In genomic region chr14:49853158-49853477, GRCh38 we compare ENCODE assay signal across 8 cellular contexts. TPM values are rescaled to one million over a fixed set of nuclear protein-coding genes. Genes with fewer than 3 reads are reported as not detected.
DNase-seq lines count a peak whose midpoint lies in the region; ATAC-seq and TF ChIP-seq lines count a peak whose summit lies in the region.

No MANE protein-coding gene starts in this region.

- no peak overlapping the region for H3K27ac ChIP-seq in PC-3 (ENCODE audit: low read length)
- H3K27ac ChIP-seq in esophagus squamous epithelium: peak overlapping the region; percentile 89 to 97 (median 93)
- H3K27ac ChIP-seq in prostate gland: peak overlapping the region; percentile 81 to 84

- intact Hi-C loops in PC-3 (cut with micrococcal nuclease): loop anchor here (1.0 to 2.0 kb wide), 4 partner anchors 8 to 679 kb away; partner anchors contain the start of genes MAP4K5 and RPS29
- intact Hi-C loops in esophagus squamous epithelium (cut with DNase I): no loop called here
- intact Hi-C loops in prostate gland (cut with DNase I): loop anchor here (5.0 kb wide), 1 partner anchor 221 kb away; no protein-coding TSS in a partner anchor

- H3K27me3 Mint-ChIP-seq in stimulated activated naive CD8-positive, alpha-beta T cell treated with anti-CD3 and anti-CD28 coated beads, Interleukin-15, Interleukin-2, amounts not matched to agents 100 ng/mL and 50 ng/mL, for 24 hours: no peaks in the 10 kb centered on the region

- CTCF ChIA-PET in PC-3 (lab: Charles Lee): interaction anchor here (0.7 to 2.0 kb wide), 8 partner anchors 9 to 215 kb away, joined by 3 to 45 read pairs (median 4); no protein-coding TSS in a partner anchor

- WGBS in esophagus squamous epithelium, 2 donors: 0 to 2% methylated on average over 1 to 6 of the region's 14 CpGs
- WGBS in prostate gland: under 1% methylated on average over 14 of the region's 14 CpGs

- H3F3A ChIP-seq in PC-3 (ENCODE audit: low read length, unreplicated experiment): no peaks in the 10 kb centered on the region

- peaks cover 56% of the 10 kb centered on the region for H3K4me1 Mint-ChIP-seq in stimulated activated naive CD8-positive, alpha-beta T cell treated with anti-CD3 and anti-CD28 coated beads, Interleukin-15, Interleukin-2, amounts not matched to agents 100 ng/mL and 50 ng/mL, for 24 hours (ENCODE audit: low read depth)

- no TSS peak for BruUV-seq in PC-3 (replicated peaks; lab: Mats Ljungman, UMichigan)

- H3K36me3 ChIP-seq in PC-3 (ENCODE audit: low read depth, low read length) (peaks cover 15% of the 10 kb centered on the region), esophagus squamous epithelium (peaks cover 0 to 28% (median 0%) of the 10 kb centered on the region in 3 donors), prostate gland (no peaks in the 10 kb centered on the region)

- no peak for ATAC-seq in stimulated activated naive CD8-positive, alpha-beta T cell treated with anti-CD3 and anti-CD28 coated beads, Interleukin-15, Interleukin-2, amounts not matched to agents 100 U/mL and 50 U/mL, for 24 hours
- ATAC-seq in PC-3 (no peak), HG03108 (IDR thresholded peaks at IDR 0.05; ENCODE audit: unreplicated experiment) (no peak)

- peak overlapping the region; percentile 95 for H2AFZ ChIP-seq in PC-3 (ENCODE audit: low read length)

- H3K9me3 ChIP-seq in PC-3 (ENCODE audit: low read length): no peaks in the 10 kb centered on the region
- H3K9me3 ChIP-seq in esophagus squamous epithelium: no peaks in the 10 kb centered on the region
- H3K9me3 ChIP-seq in prostate gland: no peaks in the 10 kb centered on the region

- no peak for DNase-seq in stimulated activated naive CD8-positive, alpha-beta T cell treated with anti-CD3 and anti-CD28 coated beads, Interleukin-15, Interleukin-2, amounts not matched to agents 100 U/mL and 50 U/mL, for 24 hours
- DNase-seq in PC-3 (no peak), esophagus squamous epithelium (lab: John Stamatoyannopoulos, UW) (no peak), prostate gland (ENCODE audit: low spot score) (no peak), epidermal melanocyte (ENCODE audit: insufficient read length, low spot score) (no peak), H4 (ENCODE audit: low spot score) (no peak)

- no peaks in the 10 kb centered on the region for H3K9me2 ChIP-seq in PC-3 (replicated peaks; ENCODE audit: low read length)

- TF ChIP-seq POLR2A in esophagus squamous epithelium (IDR thresholded peaks at IDR 0.05) (no peak), prostate gland (IDR thresholded peaks at IDR 0.05) (no peak)

- TF ChIP-seq CTCF in PC-3 (conservative IDR thresholded peaks at IDR 0.05; ENCODE audit: low read depth, low read length) (no peak; the same call in 1 of the 2 replicates), esophagus squamous epithelium (IDR thresholded peaks at IDR 0.05) (no peak), prostate gland (IDR thresholded peaks at IDR 0.05) (no peak)

- H3K4me2 ChIP-seq in PC-3 (ENCODE audit: low read length): peak overlapping the region; percentile 97

- H3K27ac Mint-ChIP-seq in stimulated activated naive CD8-positive, alpha-beta T cell treated with anti-CD3 and anti-CD28 coated beads, Interleukin-15, Interleukin-2, amounts not matched to agents 100 ng/mL and 50 ng/mL, for 24 hours: peak overlapping the region; percentile 98

- H3K4me3 Mint-ChIP-seq in stimulated activated naive CD8-positive, alpha-beta T cell treated with anti-CD3 and anti-CD28 coated beads, Interleukin-15, Interleukin-2, amounts not matched to agents 100 ng/mL and 50 ng/mL, for 24 hours: peak overlapping the region; percentile 99

- peaks cover 44% of the 10 kb centered on the region for H3K79me2 ChIP-seq in PC-3 (ENCODE audit: low read length)

- peak overlapping the region; percentile 89 for H3K9ac ChIP-seq in PC-3 (ENCODE audit: low read length)

- H3K27me3 ChIP-seq in PC-3 (ENCODE audit: low read length): no peaks in the 10 kb centered on the region
- no peaks in the 10 kb centered on the region for H3K27me3 ChIP-seq in esophagus squamous epithelium
- no peaks in the 10 kb centered on the region for H3K27me3 ChIP-seq in prostate gland (replicated peaks; ENCODE audit: insufficient read depth)

- peaks cover 28% of the 10 kb centered on the region for H3K36me3 Mint-ChIP-seq in stimulated activated naive CD8-positive, alpha-beta T cell treated with anti-CD3 and anti-CD28 coated beads, Interleukin-15, Interleukin-2, amounts not matched to agents 100 ng/mL and 50 ng/mL, for 24 hours (ENCODE audit: low read depth)

- H3K4me1 ChIP-seq in PC-3 (ENCODE audit: insufficient read depth, low read length): peaks cover 32% of the 10 kb centered on the region
- peaks cover 10 to 44% (median 23%) of the 10 kb centered on the region in 3 donors for H3K4me1 ChIP-seq in esophagus squamous epithelium
- peaks cover 3% of the 10 kb centered on the region for H3K4me1 ChIP-seq in prostate gland (replicated peaks)

- peaks cover 21% of the 10 kb centered on the region; the same call in 1 of the 2 replicates for H4K20me1 ChIP-seq in PC-3 (ENCODE audit: low read length)

- H3K9me3 Mint-ChIP-seq in stimulated activated naive CD8-positive, alpha-beta T cell treated with anti-CD3 and anti-CD28 coated beads, Interleukin-15, Interleukin-2, amounts not matched to agents 100 ng/mL and 50 ng/mL, for 24 hours: no peaks in the 10 kb centered on the region

- POLR2A ChIA-PET in PC-3 (lab: Charles Lee; ENCODE audit: unreplicated experiment): interaction anchor here (0.6 to 1.2 kb wide), 5 partner anchors 8 to 263 kb away, joined by 3 to 8 read pairs (median 4); partner anchors contain the start of gene VCPKMT

- H3K4me3 ChIP-seq in PC-3 (ENCODE audit: low read length) (peak overlapping the region; percentile 87), esophagus squamous epithelium (peak overlapping the region; percentile 54 to 90 (median 82)), prostate gland (peak overlapping the region; percentile 59 to 72)

RNA-seq across cellular contexts. Expression of gene NEMF, which starts 0.5 kb away (rescaled TPM):
- total RNA-seq in PC-3 (2014; rRNA removed) (52.9 and 54.0 TPM in 2 replicates), esophagus squamous epithelium (10 to 100 TPM; 36.4 to 89.8 (median 59.9) TPM), prostate gland (10 to 100 TPM; 63.9 to 71.7 TPM)
- total RNA-seq in H4 (2014; rRNA removed; shearing (Covaris generic)): 30.3 and 31.7 TPM in 2 replicates

RNA-seq across cellular contexts. Expression of gene ARF6, which starts 39.8 kb away (rescaled TPM):
- total RNA-seq in PC-3 (2014; rRNA removed) (86.4 and 107 TPM in 2 replicates), esophagus squamous epithelium (100 to 1,000 TPM; 109 to 156 (median 133) TPM), prostate gland (10 to 100 TPM; 64.3 to 92.7 TPM)
- 20.8 and 32.7 TPM in 2 replicates for total RNA-seq in H4 (2014; rRNA removed; shearing (Covaris generic))
